10 cellular contexts compared by ENCODE assay signal in the genomic region with DNA sequence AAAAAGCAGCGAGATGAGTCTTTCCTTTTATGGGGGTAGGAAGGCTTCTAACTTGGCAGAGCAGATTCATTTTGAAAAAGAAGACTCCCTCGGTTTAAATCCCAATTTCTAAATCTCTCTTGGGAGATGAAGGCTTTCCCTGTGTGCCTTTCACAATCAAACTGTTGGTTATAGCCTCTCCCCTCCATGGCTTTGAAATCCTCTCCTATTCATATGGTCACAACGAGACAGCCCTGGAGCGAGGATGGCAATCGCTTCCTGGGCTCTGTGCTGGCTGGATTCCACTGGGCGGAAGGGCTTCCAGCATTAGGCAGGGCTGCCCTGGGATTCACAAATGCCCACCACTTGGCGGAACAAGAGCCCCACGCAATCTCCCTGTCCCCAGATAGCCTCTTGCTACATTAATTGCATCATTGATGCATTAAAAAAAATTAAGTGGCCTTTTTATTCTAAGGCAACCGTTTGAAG. TPM values are rescaled to one million over a fixed set of nuclear protein-coding genes. Genes with fewer than 3 reads are reported as not detected.
A peak's percentile ranks its signal among the peaks of the same experiment; 100 is the strongest.
DNase-seq lines count a peak whose midpoint lies in the region; ATAC-seq and TF ChIP-seq lines count a peak whose summit lies in the region.
"Had no signal": no experiment of that assay in that cellular context is flagged by ENCODE, and none has a peak within 500 bp of the region (broad histone marks: within the 10 kb centered on the region; RNA-seq: fewer than 3 reads in every experiment).

No MANE protein-coding gene starts in this region.

- H3K4me3 ChIP-seq in body of pancreas (no peak overlapping the region), right cardiac atrium (ENCODE audit: low read length) (peak overlapping the region; percentile 52), gastrocnemius medialis (peak overlapping the region; percentile 47 to 61 (median 53))

- no peak for TF ChIP-seq CTCF in body of pancreas (IDR thresholded peaks at IDR 0.05)
- TF ChIP-seq CTCF in gastrocnemius medialis (IDR thresholded peaks at IDR 0.05 in 4 of 5, conservative IDR thresholded peaks at IDR 0.05 in 1 of 5), result no peak

- CTCF ChIA-PET in T-cell (lab: Charles Lee), result no interaction called here

- peaks cover 33% of the 10 kb centered on the region in 2 donors for H3K27me3 Mint-ChIP-seq in T-cell

- H3K9me3 Mint-ChIP-seq in T-cell, result no peaks in the 10 kb centered on the region

- no peaks in the 10 kb centered on the region for H3K36me3 ChIP-seq in body of pancreas (replicated peaks in 1 of 2; ENCODE audit: insufficient read depth in 1 of 2, low read depth in 2 of 2)
- no peaks in the 10 kb centered on the region for H3K36me3 ChIP-seq in gastrocnemius medialis

- in situ Hi-C loops in gastrocnemius medialis (cut with MboI; ENCODE audit: low sequenced_read_pairs in 4 of 4), result no loop called here

- H3K4me1 ChIP-seq in body of pancreas, result peaks cover 16% of the 10 kb centered on the region
- no peaks in the 10 kb centered on the region for H3K4me1 ChIP-seq in right cardiac atrium (ENCODE audit: control insufficient read depth, insufficient read depth, low read length)
- H3K4me1 ChIP-seq in gastrocnemius medialis, result peaks cover 4 to 8% of the 10 kb centered on the region in 2 donors

- TF ChIP-seq POLR2A in body of pancreas (IDR thresholded peaks at IDR 0.05) (no peak), gastrocnemius medialis (IDR thresholded peaks at IDR 0.05) (peak in 1 of 2 donors; percentile 9)

- no peaks in the 10 kb centered on the region for H3K36me3 Mint-ChIP-seq in T-cell

- peak overlapping the region in 3 of 4 donors; percentile 13 to 37 (median 28) for H3K27ac ChIP-seq in body of pancreas
- peak overlapping the region; percentile 87 for H3K27ac ChIP-seq in right cardiac atrium (ENCODE audit: low read length)
- peak overlapping the region; percentile 74 to 80 (median 79) for H3K27ac ChIP-seq in gastrocnemius medialis

- no peak overlapping the region for H3K4me3 Mint-ChIP-seq in T-cell

- H3K9me3 ChIP-seq in body of pancreas (no peaks in the 10 kb centered on the region), right cardiac atrium (ENCODE audit: control insufficient read depth, low read length) (no peaks in the 10 kb centered on the region), gastrocnemius medialis (no peaks in the 10 kb centered on the region)

- 44 to 47% methylated on average over 9 of the region's 9 CpGs for WGBS in body of pancreas, 2 donors
- 5% methylated on average over 9 of the region's 9 CpGs for WGBS in right cardiac atrium

- DNase-seq in EH (ENCODE audit: low read depth), result peak; percentile 7
- DNase-seq in body of pancreas, result peak in 1 of 4 donors; percentile 9
- peak; percentile 76 to 86 (median 82) for DNase-seq in right cardiac atrium
- DNase-seq in gastrocnemius medialis, result peak in 1 of 2 donors; percentile 18
- DNase-seq in NCI-H2081 (lab: John Stamatoyannopoulos, UW), result no peak
- no peak for DNase-seq in activated CD8-positive, alpha-beta memory T cell treated with anti-CD3 and anti-CD28 coated beads for 24 hours
- no peak for DNase-seq in T-cell
- DNase-seq: activated CD4-positive, alpha-beta T cell treated with anti-CD3 and anti-CD28 coated beads, Interleukin-2, amount 50 U/mL, for 1 hour; central memory CD4-positive, alpha-beta T cell had no signal

- no peak overlapping the region for H3K27ac Mint-ChIP-seq in T-cell

- intact Hi-C loops in body of pancreas (cut with DNase I), result no loop called here
- intact Hi-C loops in right cardiac atrium (cut with DNase I), result no loop called here
- intact Hi-C loops in gastrocnemius medialis (cut with DNase I; ENCODE audit: low total_unique reads), result no loop called here

- peaks cover 7 to 9% (median 7%) of the 10 kb centered on the region in 3 donors for H3K4me1 Mint-ChIP-seq in T-cell

- no peak for ATAC-seq in body of pancreas
- ATAC-seq in right cardiac atrium, result peak; percentile 64 to 69
- no peak for ATAC-seq in gastrocnemius medialis
- ATAC-seq in GM18517 (IDR thresholded peaks at IDR 0.05; ENCODE audit: unreplicated experiment), result no peak
- ATAC-seq in T-cell (replicated peaks in 1 of 4), result no peak

- H3K27me3 ChIP-seq in body of pancreas (no peaks in the 10 kb centered on the region), right cardiac atrium (ENCODE audit: control insufficient read depth, insufficient read depth) (no peaks in the 10 kb centered on the region), gastrocnemius medialis (no peaks in the 10 kb centered on the region)

- POLR2A ChIA-PET in T-cell (lab: Charles Lee), result no interaction called here

RNA-seq across cellular contexts. Expression of a gene that starts 1.6 kb away (rescaled TPM):
- total RNA-seq in body of pancreas (10 to 100 TPM; 10.9 to 15.8 TPM), right cardiac atrium (100 to 1,000 TPM in 3 of 4 donors, 10 to 100 TPM in 1; 97.9 to 128 (median 119) TPM), gastrocnemius medialis (10 to 100 TPM; 15.1 to 35.4 (median 31.1) TPM), T-cell (1 to 10 TPM in 1 of 5 donors, under 1 TPM in 4; 0.26 to 2.7 (median 0.40) TPM)
- 76.0 TPM for polyA plus RNA-seq in right cardiac atrium

Comparison
In these comparisons a context has a peak if more than half of its experiments do, and no peak if none do; other contexts are left out.
1. DNase-seq: peak in EH (single experiment) and right cardiac atrium (3 of 3); none in NCI-H2081 (0 of 2), activated CD8-positive, alpha-beta memory T cell treated with anti-CD3 and anti-CD28 coated beads for 24 hours (single experiment) and T-cell (0 of 34).
2. ATAC-seq: peak in right cardiac atrium (2 of 2); none in body of pancreas (single experiment), gastrocnemius medialis (0 of 2), GM18517 (single experiment) and T-cell (0 of 4).
3. H3K27ac ChIP-seq: peak in every context shown above with its lines; median percentile 87 in right cardiac atrium; 79 in gastrocnemius medialis; 28 in body of pancreas.
4. H3K4me3 ChIP-seq: peak in right cardiac atrium (single experiment) and gastrocnemius medialis (4 of 4); none in body of pancreas (0 of 2).